Comparison of ENCODE assay signal across 20 cellular contexts in genomic region chr22:47009304-47010101, GRCh38.
DNase-seq lines count a peak whose midpoint lies in the region; ATAC-seq, FAIRE-seq and TF ChIP-seq lines count a peak whose summit lies in the region.
"Had no signal": no experiment of that assay in that cellular context is flagged by ENCODE, and none has a peak within 500 bp of the region (broad histone marks: within the 10 kb centered on the region; RNA-seq: fewer than 3 reads in every experiment).

No MANE protein-coding gene starts in this region.

- H3K27ac Mint-ChIP-seq in H9, result no peak overlapping the region
- H3K27ac Mint-ChIP-seq: CD4-positive, CD25-positive, alpha-beta regulatory T cell had no signal

- no peak for FAIRE-seq in H1 (lab: Jason Lieb, UNC)

- H4K91ac ChIP-seq in H9 (ENCODE audit: insufficient read length, low read depth, low read length) (no peak overlapping the region), IMR-90 (ENCODE audit: insufficient read depth, low read depth, low read length) (no peak overlapping the region), H1 (replicated peaks; ENCODE audit: insufficient read length, low read length) (no peak overlapping the region)

- no TSS peak for BruUV-seq in IMR-90 (replicated peaks; lab: Mats Ljungman, UMichigan)

- in situ Hi-C loops in IMR-90 (cut with MboI; ENCODE audit: low sequenced_read_pairs), result no loop called here

- peaks cover 8% of the 10 kb centered on the region for H3K36me3 ChIP-seq in IMR-90 (ENCODE audit: control insufficient read depth, insufficient read depth, low read length)
- peaks cover 0 to 5% (median 2%) of the 10 kb centered on the region in 4 experiments; a peak in 2 of 8 replicates for H3K36me3 ChIP-seq in H1 (ENCODE audit: control insufficient read depth in 2 of 4, insufficient read depth in 4 of 4, low read length in 3 of 4)
- peaks cover 11% of the 10 kb centered on the region for H3K36me3 ChIP-seq in effector memory CD4-positive, alpha-beta T cell (ENCODE audit: control insufficient read depth, insufficient read depth, low read length)

- no peak overlapping the region for H4K8ac ChIP-seq in H9 (replicated peaks; ENCODE audit: insufficient read length, low read depth, low read length)
- H4K8ac ChIP-seq in IMR-90 (ENCODE audit: low read depth in 2 of 2, low read length in 2 of 2), result no peak overlapping the region
- H4K8ac ChIP-seq in H1 (ENCODE audit: extremely low read depth, insufficient read depth, low read length), result no peak overlapping the region

- H3K79me1 ChIP-seq in H9 (ENCODE audit: insufficient read depth, low read depth, low read length, poor library complexity, severe bottlenecking) (no peaks in the 10 kb centered on the region), IMR-90 (ENCODE audit: low read depth in 1 of 2, low read length in 2 of 2) (peaks cover 16 to 26% of the 10 kb centered on the region in 2 experiments), H1 (ENCODE audit: low read depth, low read length) (peaks cover 10% of the 10 kb centered on the region)

- CTCF ChIA-PET in IMR-90 (lab: Yijun Ruan, JAX), result no interaction called here
- CTCF ChIA-PET in H1 (lab: Charles Lee; ENCODE audit: partially characterized antibody), result no interaction called here

- no peak overlapping the region for H3K9ac ChIP-seq in H9 (ENCODE audit: extremely low read depth, insufficient read length, low read length)
- no peak overlapping the region for H3K9ac ChIP-seq in IMR-90 (ENCODE audit: low read depth, low read length)
- no peak overlapping the region for H3K9ac ChIP-seq in H1 (replicated peaks in 1 of 4; ENCODE audit: extremely low read depth in 1 of 4, low read depth in 3 of 4, low read length in 3 of 4)
- H3K9ac ChIP-seq: SK-N-SH had no signal

- H3K23me2 ChIP-seq in H9 (ENCODE audit: insufficient read length, low read depth, low read length, poor library complexity, severe bottlenecking) (no peaks in the 10 kb centered on the region), H1 (ENCODE audit: low read depth, low read length) (peaks cover 14% of the 10 kb centered on the region; the same call in 1 of the 2 replicates)

- WGBS in H9 (ENCODE audit: extremely low coverage, insufficient read length, low lambda C conversion rate), result 100% methylated on average over 1 of the region's 8 CpGs
- 89% methylated on average over 3 of the region's 8 CpGs; no CpG with 5 or more reads in 1 of the 2 experiments for WGBS in IMR-90 (ENCODE audit: extremely low coverage in 2 of 2, insufficient read length in 1 of 2), 2 experiments
- 93% methylated on average over 8 of the region's 8 CpGs; no CpG with 5 or more reads in 1 of the 2 experiments for WGBS in H1 (ENCODE audit: extremely low coverage in 1 of 2, insufficient coverage in 1 of 2, insufficient read length in 1 of 2, insufficient replicate concordance in 2 of 2, low coverage in 1 of 2, low lambda C conversion rate in 2 of 2, missing lambda C conversion rate in 1 of 2), 2 experiments

- no peaks in the 10 kb centered on the region for H3K79me2 ChIP-seq in H9 (ENCODE audit: insufficient read depth, low read length)
- H3K79me2 ChIP-seq in H1 (ENCODE audit: control insufficient read depth in 1 of 2, insufficient read depth in 2 of 2, low read length in 2 of 2), result no peaks in the 10 kb centered on the region

- H3K4me1 ChIP-seq in H9 (ENCODE audit: insufficient read depth, low read length) (no peaks in the 10 kb centered on the region), IMR-90 (ENCODE audit: control insufficient read depth, insufficient read depth, low read length) (peaks cover 3% of the 10 kb centered on the region), H1 (replicated peaks in 1 of 4; ENCODE audit: control insufficient read depth in 3 of 4, insufficient read depth in 4 of 4, low read length in 3 of 4) (no peaks in the 10 kb centered on the region; a peak in 1 of 7 replicates)
- H3K4me1 ChIP-seq in effector memory CD4-positive, alpha-beta T cell (ENCODE audit: control insufficient read depth, insufficient read depth, low read length, poor library complexity, severe bottlenecking), result no peaks in the 10 kb centered on the region

- H2BK12ac ChIP-seq in H9 (ENCODE audit: insufficient read length, low read depth, low read length) (no peak overlapping the region), H1 (ENCODE audit: low read depth, low read length) (no peak overlapping the region)

- DNase-seq in H9, result no peak
- no peak for DNase-seq in IMR-90
- no peak for DNase-seq in H1 (ENCODE audit: low read depth in 1 of 2, low spot score in 2 of 2)
- peak; percentile 37 for DNase-seq in posterior vena cava (ENCODE audit: low spot score)
- DNase-seq in AG08396 (ENCODE audit: low spot score), result no peak
- no peak for DNase-seq in NCI-H82 (lab: John Stamatoyannopoulos, UW)
- no peak for DNase-seq in effector memory CD4-positive, alpha-beta T cell
- DNase-seq: CD4-positive, CD25-positive, alpha-beta regulatory T cell; COR-L47; DMS79; HCEC 1CT; Kasumi-1; NCI-H1417; NCI-H187; NCI-H510A; NCI-H748 treated with DMSO at 0.1 percent for 48 hours; NK-92 treated with Interleukin-12 subunit alpha and Interleukin-12 subunit beta, amount 100 ng/mL, for 24 hours; SIG-M5; SK-N-SH had no signal

- H3K4me3 ChIP-seq in IMR-90 (ENCODE audit: insufficient read depth, low read depth, low read length), result no peak overlapping the region
- no peak overlapping the region for H3K4me3 ChIP-seq in H1 (ENCODE audit: extremely low read depth in 1 of 4, insufficient read depth in 2 of 4, low read depth in 3 of 4, low read length in 4 of 4)
- no peak overlapping the region for H3K4me3 ChIP-seq in effector memory CD4-positive, alpha-beta T cell (ENCODE audit: insufficient read depth, low read depth, low read length, poor library complexity, severe bottlenecking)

- H2BK20ac ChIP-seq in H9 (ENCODE audit: low read depth, low read length, poor library complexity, severe bottlenecking), result no peak overlapping the region
- H2BK20ac ChIP-seq in IMR-90 (ENCODE audit: low read depth, low read length), result no peak overlapping the region
- no peak overlapping the region for H2BK20ac ChIP-seq in H1 (ENCODE audit: low read length)

- H2BK15ac ChIP-seq in H9 (ENCODE audit: low read depth, low read length) (no peak overlapping the region), IMR-90 (ENCODE audit: low read depth, low read length) (no peak overlapping the region), H1 (ENCODE audit: low read length) (no peak overlapping the region)

- dilution Hi-C loops in IMR-90 (cut with HindIII; ENCODE audit: low sequenced_read_pairs, unreplicated experiment), result no loop called here

- no peak overlapping the region for H2AK9ac ChIP-seq in IMR-90 (replicated peaks; ENCODE audit: low read depth, low read length, poor library complexity)

- TF ChIP-seq RAD21 in IMR-90 (IDR thresholded peaks at IDR 0.05; ENCODE audit: low read length) (no peak), H1 (IDR thresholded peaks at IDR 0.05 in 1 of 2, conservative IDR thresholded peaks at IDR 0.05 in 1 of 2; ENCODE audit: low read depth in 2 of 2, low read length in 2 of 2) (no peak)

- no peak for TF ChIP-seq POLR2A in IMR-90 (IDR thresholded peaks at IDR 0.05; ENCODE audit: low read depth, low read length)
- TF ChIP-seq POLR2A in H1 (IDR thresholded peaks at IDR 0.05; ENCODE audit: control extremely low read depth in 1 of 2, low read depth in 2 of 2, low read length in 2 of 2), result no peak

- H3K18ac ChIP-seq in H9 (ENCODE audit: insufficient read length, low read depth, low read length), result no peak overlapping the region
- no peak overlapping the region for H3K18ac ChIP-seq in IMR-90 (ENCODE audit: low read depth, low read length)
- no peak overlapping the region for H3K18ac ChIP-seq in H1 (ENCODE audit: extremely low read depth, low read length)

- H3K4me3 Mint-ChIP-seq in H9, result no peak overlapping the region
- H3K4me3 Mint-ChIP-seq: CD4-positive, CD25-positive, alpha-beta regulatory T cell had no signal

- H3K9me1 ChIP-seq in IMR-90 (ENCODE audit: insufficient read depth, low read length), result peaks cover 4% of the 10 kb centered on the region

- TF ChIP-seq CTCF in H9 (conservative IDR thresholded peaks at IDR 0.05) (no peak), IMR-90 (conservative IDR thresholded peaks at IDR 0.05; ENCODE audit: low read depth, low read length) (no peak), H1 (IDR thresholded peaks at IDR 0.05; ENCODE audit: control extremely low read depth in 1 of 3, insufficient read depth in 1 of 3, low read depth in 1 of 3, low read length in 3 of 3) (no peak)

- H2AK5ac ChIP-seq in H9 (ENCODE audit: insufficient read length, low read length), result no peak overlapping the region
- no peak overlapping the region for H2AK5ac ChIP-seq in IMR-90 (ENCODE audit: low read depth, low read length)
- H2AK5ac ChIP-seq in H1 (ENCODE audit: low read depth, low read length), result 0 out of 2 replicates have a peak overlapping the region, but pooled peaks have one; percentile 54

- POLR2A ChIA-PET in IMR-90 (lab: Charles Lee; ENCODE audit: unreplicated experiment) (no interaction called here), H1 (lab: Charles Lee; ENCODE audit: partially characterized antibody) (no interaction called here)

- H3K23ac ChIP-seq in H9 (ENCODE audit: insufficient read length, low read depth, low read length) (peak overlapping the region; percentile 5), IMR-90 (ENCODE audit: low read depth, low read length) (no peak overlapping the region), H1 (ENCODE audit: insufficient read length) (no peak overlapping the region)

- H3K4me1 Mint-ChIP-seq in H9, result peaks cover 13 to 17% of the 10 kb centered on the region in 2 experiments

- no peaks in the 10 kb centered on the region for H3K9me3 Mint-ChIP-seq in H9

- H3K4me2 ChIP-seq in H9 (ENCODE audit: insufficient read depth, insufficient read length, low read length), result no peak overlapping the region
- no peak overlapping the region for H3K4me2 ChIP-seq in IMR-90 (ENCODE audit: low read depth, low read length)
- no peak overlapping the region for H3K4me2 ChIP-seq in H1 (ENCODE audit: insufficient read depth in 1 of 2, low read depth in 2 of 2, low read length in 2 of 2)
- H3K4me2 ChIP-seq: SK-N-SH had no signal

- no peak overlapping the region for H4K5ac ChIP-seq in H9 (ENCODE audit: insufficient read length, low read depth, low read length)
- H4K5ac ChIP-seq in IMR-90 (ENCODE audit: low read depth, low read length), result no peak overlapping the region
- no peak overlapping the region for H4K5ac ChIP-seq in H1 (ENCODE audit: insufficient read length, low read depth, low read length)

- no peak for ATAC-seq in IMR-90 (ENCODE audit: low read depth)

- intact Hi-C loops in IMR-90 (cut with micrococcal nuclease) (no loop called here), posterior vena cava (cut with DNase I) (no loop called here)

- H3T11ph ChIP-seq in H9 (ENCODE audit: low read length), result no peak overlapping the region

- H3K14ac ChIP-seq in H9 (ENCODE audit: insufficient read depth, low read length) (no peak overlapping the region), IMR-90 (replicated peaks; ENCODE audit: low read depth, low read length) (no peak overlapping the region), H1 (ENCODE audit: insufficient read length) (no peak overlapping the region)

- H4K20me1 ChIP-seq in H9 (ENCODE audit: control insufficient read depth, insufficient read depth, insufficient read length) (no peaks in the 10 kb centered on the region), IMR-90 (ENCODE audit: insufficient read depth, low read length) (peaks cover 27% of the 10 kb centered on the region; the same call in 1 of the 2 replicates), H1 (replicated peaks in 1 of 2; ENCODE audit: control insufficient read depth in 1 of 2, insufficient read depth in 2 of 2, low read length in 2 of 2) (peaks cover 6 to 10% of the 10 kb centered on the region in 2 experiments)

- H2BK5ac ChIP-seq in H9 (ENCODE audit: insufficient read length, low read length) (no peak overlapping the region), IMR-90 (ENCODE audit: low read depth, low read length, poor library complexity, severe bottlenecking) (peak overlapping the region; percentile 23), H1 (ENCODE audit: low read depth, low read length) (no peak overlapping the region)

- H3K27me3 ChIP-seq in H9 (ENCODE audit: insufficient read depth, low read length) (no peaks in the 10 kb centered on the region), IMR-90 (ENCODE audit: control insufficient read depth, insufficient read depth, low read length) (no peaks in the 10 kb centered on the region), H1 (replicated peaks in 1 of 4; ENCODE audit: control insufficient read depth in 3 of 4, extremely low read depth in 1 of 4, insufficient read depth in 3 of 4, low read length in 3 of 4) (no peaks in the 10 kb centered on the region)
- H3K27me3 ChIP-seq in effector memory CD4-positive, alpha-beta T cell (replicated peaks; ENCODE audit: control insufficient read depth, insufficient read depth, low read length, poor library complexity, severe bottlenecking), result no peaks in the 10 kb centered on the region

- H3K56ac ChIP-seq in H9 (ENCODE audit: insufficient read length, low read depth, low read length) (no peak overlapping the region), IMR-90 (ENCODE audit: extremely low read depth, insufficient read depth, low read length) (no peak overlapping the region), H1 (replicated peaks; ENCODE audit: insufficient read length, low read depth, low read length) (peak overlapping the region; percentile 52)

- no peaks in the 10 kb centered on the region for H3K9me3 ChIP-seq in H9 (ENCODE audit: control insufficient read depth, low read depth, low read length)
- H3K9me3 ChIP-seq in IMR-90 (ENCODE audit: control insufficient read depth, insufficient read depth, low read length), result no peaks in the 10 kb centered on the region
- no peaks in the 10 kb centered on the region for H3K9me3 ChIP-seq in H1 (ENCODE audit: insufficient read depth in 2 of 2, low read depth in 1 of 2, low read length in 1 of 2)
- H3K9me3 ChIP-seq in effector memory CD4-positive, alpha-beta T cell (ENCODE audit: control insufficient read depth, low read length), result no peaks in the 10 kb centered on the region
- H3K9me3 ChIP-seq: SK-N-SH had no signal

- H3K27ac ChIP-seq in H9 (ENCODE audit: insufficient read length, low read depth, low read length) (no peak overlapping the region), IMR-90 (ENCODE audit: insufficient read depth, low read length) (no peak overlapping the region), H1 (ENCODE audit: low read depth, low read length) (no peak overlapping the region)
- no peak overlapping the region for H3K27ac ChIP-seq in effector memory CD4-positive, alpha-beta T cell (ENCODE audit: insufficient read depth, low read length, poor library complexity, severe bottlenecking)
- H3K27ac ChIP-seq: RWPE1 had no signal

- TF ChIP-seq EP300 in H1 (IDR thresholded peaks at IDR 0.05; ENCODE audit: borderline replicate concordance in 1 of 2, low read depth in 2 of 2, low read length in 2 of 2), result no peak

- H3K4ac ChIP-seq in H9 (ENCODE audit: low read depth, low read length) (no peak overlapping the region), IMR-90 (ENCODE audit: low read depth, low read length) (no peak overlapping the region), H1 (replicated peaks; ENCODE audit: insufficient read length, low read depth, low read length) (no peak overlapping the region)

- no peaks in the 10 kb centered on the region; the same call in 1 of the 2 replicates for H3K27me3 Mint-ChIP-seq in H9 (ENCODE audit: low read depth)
- H3K27me3 Mint-ChIP-seq: CD4-positive, CD25-positive, alpha-beta regulatory T cell had no signal

- H2BK120ac ChIP-seq in H9 (ENCODE audit: low read depth, low read length, poor library complexity, severe bottlenecking) (no peak overlapping the region), IMR-90 (ENCODE audit: low read depth, low read length) (no peak overlapping the region), H1 (replicated peaks; ENCODE audit: low read depth, low read length) (no peak overlapping the region)

- H3K36me3 Mint-ChIP-seq in H9 (ENCODE audit: insufficient read depth in 1 of 3, low read depth in 3 of 3), result no peaks in the 10 kb centered on the region; a peak in 1 of 7 replicates

- no peak overlapping the region for H2AFZ ChIP-seq in H9 (ENCODE audit: low read length)
- no peak overlapping the region for H2AFZ ChIP-seq in IMR-90 (replicated peaks; ENCODE audit: low read length, poor library complexity)
- H2AFZ ChIP-seq in H1 (ENCODE audit: low read length), result no peak overlapping the region
